Comparison of ENCODE assay signal across 8 cellular contexts in the genomic region with DNA sequence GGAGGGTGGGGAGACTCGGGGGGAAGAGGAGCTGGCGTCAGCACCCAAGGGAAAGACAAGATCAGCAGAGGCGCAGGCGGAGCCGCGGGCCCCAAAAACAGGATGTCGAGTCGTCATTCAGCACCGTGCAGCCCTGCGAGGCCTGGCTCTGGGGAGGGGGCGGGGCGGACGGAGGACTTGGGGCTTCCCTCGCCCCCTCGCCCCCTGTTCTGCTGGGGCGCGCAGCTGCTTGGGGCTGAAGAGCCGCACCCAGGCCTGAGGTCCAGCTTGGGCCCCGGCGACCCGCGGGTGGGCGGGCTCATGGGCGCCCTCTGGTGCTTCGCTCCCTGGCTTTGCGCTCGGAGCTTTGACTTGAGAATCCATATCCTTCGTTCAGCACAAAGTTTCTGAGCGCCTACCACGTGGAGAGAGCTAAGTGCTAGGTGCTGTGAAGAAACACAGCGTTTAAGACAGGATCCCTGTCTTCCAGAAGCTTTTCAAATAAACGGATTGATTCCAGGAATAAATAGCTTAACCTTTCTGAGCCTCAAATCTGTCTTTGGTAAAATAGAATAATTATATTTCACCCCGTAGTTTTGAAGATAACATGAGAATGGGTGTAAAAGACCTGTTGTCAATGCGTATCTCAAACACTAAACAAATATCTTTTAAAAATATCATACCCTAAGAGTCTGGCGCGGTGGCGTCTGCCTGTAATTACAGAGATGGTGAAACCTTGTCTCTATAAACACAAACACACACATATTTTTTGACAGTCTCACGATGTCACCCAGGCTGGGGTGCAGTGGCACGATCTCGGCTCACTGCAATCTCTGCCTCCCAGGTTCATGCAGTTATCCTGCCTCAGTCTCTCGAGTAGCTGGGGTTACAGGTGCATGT. TPM values are rescaled to one million over a fixed set of nuclear protein-coding genes. Genes with fewer than 3 reads are reported as not detected.
DNase-seq lines count a peak whose midpoint lies in the region; ATAC-seq, FAIRE-seq and TF ChIP-seq lines count a peak whose summit lies in the region.

No MANE protein-coding gene starts in this region.

- peak overlapping the region; percentile 96 for H3K27ac Mint-ChIP-seq in activated CD8-positive, alpha-beta memory T cell treated with anti-CD3 and anti-CD28 coated beads, Interleukin-2, amount 10 ng/mL, durations not matched to agents 7 days and 5 days

- TF ChIP-seq CTCF in D721Med (IDR thresholded peaks at IDR 0.05; ENCODE audit: insufficient read depth, missing control alignments), result peak; percentile 63
- TF ChIP-seq CTCF in endothelial cell of umbilical vein (IDR thresholded peaks at IDR 0.05; ENCODE audit: extremely low read depth in 1 of 2, insufficient read depth in 1 of 2, low read depth in 1 of 2, low read length in 2 of 2), result peak; percentile 72 to 95
- peak in 4 of 7 experiments; percentile 48 to 73 (median 66) for TF ChIP-seq CTCF in stomach (IDR thresholded peaks at IDR 0.05)

- peak overlapping the region; percentile 3 to 50 (median 31) for H3K4me3 ChIP-seq in endothelial cell of umbilical vein (replicated peaks in 1 of 3; ENCODE audit: insufficient read depth in 1 of 3, low read depth in 1 of 3, low read length in 3 of 3)
- peak overlapping the region; percentile 59 to 97 (median 78) for H3K4me3 ChIP-seq in stomach

- H2AFZ ChIP-seq in endothelial cell of umbilical vein (ENCODE audit: low read depth, low read length), result peak overlapping the region; percentile 76

- FAIRE-seq in D721Med (lab: Jason Lieb, UNC) (no peak), endothelial cell of umbilical vein (lab: Jason Lieb, UNC) (peak; percentile 92)

- no peaks in the 10 kb centered on the region for H3K27me3 Mint-ChIP-seq in activated CD8-positive, alpha-beta memory T cell treated with anti-CD3 and anti-CD28 coated beads, Interleukin-2, amount 10 ng/mL, durations not matched to agents 7 days and 5 days

- H3K27me3 ChIP-seq in endothelial cell of umbilical vein (ENCODE audit: control insufficient read depth in 2 of 2, insufficient read depth in 2 of 2, low read length in 2 of 2) (no peaks in the 10 kb centered on the region), stomach (no peaks in the 10 kb centered on the region)

- no peaks in the 10 kb centered on the region for H3K9me3 Mint-ChIP-seq in activated CD8-positive, alpha-beta memory T cell treated with anti-CD3 and anti-CD28 coated beads, Interleukin-2, amount 10 ng/mL, durations not matched to agents 7 days and 5 days (ENCODE audit: low read depth)

- BruUV-seq in endothelial cell of umbilical vein (replicated peaks; lab: Mats Ljungman, UMichigan), result TSS peak; percentile 74

- H3K36me3 ChIP-seq in endothelial cell of umbilical vein (ENCODE audit: control insufficient read depth in 2 of 2, extremely low read depth in 1 of 2, insufficient read depth in 2 of 2, low read length in 2 of 2) (no peaks in the 10 kb centered on the region), stomach (no peaks in the 10 kb centered on the region)

- dilution Hi-C loops in endothelial cell of umbilical vein (cut with MboI; ENCODE audit: extremely low pct_ligation_motif_present, low sequenced_read_pairs), result no loop called here

- no peak for DNase-seq in D721Med (ENCODE audit: insufficient read length, low spot score)
- peak; percentile 65 for DNase-seq in NCI-H774 (lab: John Stamatoyannopoulos, UW)
- peak; percentile 95 for DNase-seq in activated CD8-positive, alpha-beta memory T cell treated with anti-CD3 and anti-CD28 coated beads, Interleukin-2, amount 10 ng/mL, durations not matched to agents 7 days and 5 days
- DNase-seq in endothelial cell of umbilical vein (ENCODE audit: low read depth, low spot score), result peak; percentile 91
- DNase-seq in midbrain (lab: John Stamatoyannopoulos, UW), result peak; percentile 88
- DNase-seq in stomach, result peak; percentile 89

- no peaks in the 10 kb centered on the region for H3K9me3 ChIP-seq in endothelial cell of umbilical vein (replicated peaks; ENCODE audit: control insufficient read depth, insufficient read depth, low read length)
- H3K9me3 ChIP-seq in stomach, result no peaks in the 10 kb centered on the region

- TF ChIP-seq EP300 in stomach (IDR thresholded peaks at IDR 0.05), result no peak

- peak; percentile 18 for TF ChIP-seq POLR2A in endothelial cell of umbilical vein (IDR thresholded peaks at IDR 0.05; ENCODE audit: low read depth, low read length)
- TF ChIP-seq POLR2A in stomach (IDR thresholded peaks at IDR 0.05), result no peak

- WGBS in stomach, 5 donors, result 17 to 26% (median 18%) methylated on average over 26 to 41 of the region's 41 CpGs

- ATAC-seq in GM19455 (IDR thresholded peaks at IDR 0.05; ENCODE audit: unreplicated experiment) (peak; percentile 56), HG03565 (IDR thresholded peaks at IDR 0.05; ENCODE audit: unreplicated experiment) (peak; percentile 45)
- ATAC-seq in activated CD8-positive, alpha-beta memory T cell treated with anti-CD3 and anti-CD28 coated beads, Interleukin-2, amount 10 ng/mL, durations not matched to agents 7 days and 5 days, result peak; percentile 76

- H3K36me3 Mint-ChIP-seq in activated CD8-positive, alpha-beta memory T cell treated with anti-CD3 and anti-CD28 coated beads, Interleukin-2, amount 10 ng/mL, durations not matched to agents 7 days and 5 days, result peaks cover 23% of the 10 kb centered on the region

- peaks cover 37% of the 10 kb centered on the region for H3K79me2 ChIP-seq in endothelial cell of umbilical vein (ENCODE audit: control insufficient read depth, insufficient read depth, low read length)

- peak overlapping the region; percentile 50 for H3K9ac ChIP-seq in endothelial cell of umbilical vein (replicated peaks; ENCODE audit: extremely low read depth, insufficient read depth, low read length)

- H3K4me3 Mint-ChIP-seq in activated CD8-positive, alpha-beta memory T cell treated with anti-CD3 and anti-CD28 coated beads, Interleukin-2, amount 10 ng/mL, durations not matched to agents 7 days and 5 days, result peak overlapping the region; percentile 92

- H3K4me1 Mint-ChIP-seq in activated CD8-positive, alpha-beta memory T cell treated with anti-CD3 and anti-CD28 coated beads, Interleukin-2, amount 10 ng/mL, durations not matched to agents 7 days and 5 days, result peaks cover 42% of the 10 kb centered on the region

- peak overlapping the region; percentile 63 for H3K4me2 ChIP-seq in endothelial cell of umbilical vein (ENCODE audit: insufficient read depth, low read length)

- POLR2A ChIA-PET in endothelial cell of umbilical vein (lab: Charles Lee), result interaction anchor here (0.6 to 1.3 kb wide), 3 partner anchors 9 to 14 kb away, joined by 3 to 7 read pairs (median 3); a partner anchor contains a TSS

- H3K4me1 ChIP-seq in endothelial cell of umbilical vein (ENCODE audit: control insufficient read depth, extremely low read depth, insufficient read depth, low read length) (peaks cover 29% of the 10 kb centered on the region), stomach (peaks cover 31 to 45% (median 41%) of the 10 kb centered on the region in 4 donors)

- no peaks in the 10 kb centered on the region for H4K20me1 ChIP-seq in endothelial cell of umbilical vein (replicated peaks; ENCODE audit: control insufficient read depth, extremely low read depth, insufficient read depth, low read length)

- H3K27ac ChIP-seq in endothelial cell of umbilical vein (ENCODE audit: insufficient read depth, low read depth, low read length), result peak overlapping the region; percentile 55
- peak overlapping the region; percentile 98 to 99 (median 98) for H3K27ac ChIP-seq in stomach

- CTCF ChIA-PET in activated CD8-positive, alpha-beta memory T cell treated with anti-CD3 and anti-CD28 coated beads, Interleukin-2, amount 10 ng/mL, durations not matched to agents 7 days and 5 days (lab: Charles Lee), result interaction anchor here (0.6 to 17.3 kb wide), 36 partner anchors 9 to 463 kb away, joined by 3 to 311 read pairs (median 4); a partner anchor contains a TSS
- CTCF ChIA-PET in endothelial cell of umbilical vein (lab: Charles Lee), result interaction anchor here (0.6 to 5.5 kb wide), 36 partner anchors 8 to 388 kb away, joined by 3 to 88 read pairs (median 4); a partner anchor contains a TSS

- intact Hi-C loops in endothelial cell of umbilical vein (cut with micrococcal nuclease), result loop anchor here (1.0 kb wide), 5 partner anchors 13 to 253 kb away; a partner anchor contains a TSS
- intact Hi-C loops in stomach (cut with DNase I; ENCODE audit: low total_unique reads), result no loop called here

- no peaks in the 10 kb centered on the region for H3K9me1 ChIP-seq in endothelial cell of umbilical vein (replicated peaks; ENCODE audit: control insufficient read depth, extremely low read depth, insufficient read depth, low read length)

RNA-seq across cellular contexts. Expression of a gene that starts 0.9 kb away (rescaled TPM):
- 100 to 1,000 TPM; 154 to 163 TPM for total RNA-seq in activated CD8-positive, alpha-beta memory T cell treated with anti-CD3 and anti-CD28 coated beads, Interleukin-2, amount 10 ng/mL, durations not matched to agents 7 days and 5 days
- total RNA-seq in endothelial cell of umbilical vein, result 59.6 and 69.0 TPM in 2 replicates
- 119 and 155 TPM in 2 replicates for polyA plus RNA-seq in endothelial cell of umbilical vein
- polyA plus RNA-seq in endothelial cell of umbilical vein (2011; cell fraction: cytosol; rRNA removed), result 82.0 and 106 TPM in 2 replicates
- polyA plus RNA-seq in endothelial cell of umbilical vein (2011; cell fraction: nucleus; rRNA removed), result 26.6 and 28.3 TPM in 2 replicates
- polyA plus RNA-seq in endothelial cell of umbilical vein (2012), result 74.2 and 86.1 TPM in 2 replicates
- polyA minus RNA-seq in endothelial cell of umbilical vein, result 102 and 128 TPM in 2 replicates
- polyA minus RNA-seq in endothelial cell of umbilical vein (2011; cell fraction: cytosol; rRNA and poly(A)+ RNA removed), result 58.3 TPM
- polyA minus RNA-seq in endothelial cell of umbilical vein (2011; cell fraction: nucleus; rRNA and poly(A)+ RNA removed), result 23.6 and 25.4 TPM in 2 replicates
- 100 to 1,000 TPM in 1 of 5 donors, 10 to 100 TPM in 3, 1 to 10 TPM in 1; 5.9 to 101 (median 26.7) TPM for total RNA-seq in stomach
- 10 to 100 TPM; 39.8 to 55.5 (median 50.9) TPM for polyA plus RNA-seq in stomach

RNA-seq across cellular contexts. Expression of a gene that starts 13.8 kb away (rescaled TPM):
- 100 to 1,000 TPM in 1 of 2 experiments, 10 to 100 TPM in 1; 83.5 to 104 TPM for total RNA-seq in activated CD8-positive, alpha-beta memory T cell treated with anti-CD3 and anti-CD28 coated beads, Interleukin-2, amount 10 ng/mL, durations not matched to agents 7 days and 5 days
- total RNA-seq in endothelial cell of umbilical vein (30.9 and 32.7 TPM in 2 replicates), stomach (10 to 100 TPM; 21.4 to 70.7 (median 49.8) TPM)
- polyA plus RNA-seq in endothelial cell of umbilical vein (33.4 and 34.2 TPM in 2 replicates), stomach (10 to 100 TPM in 1 of 3 donors, 1 to 10 TPM in 2; 8.7 to 17.1 (median 9.8) TPM)
- polyA plus RNA-seq in endothelial cell of umbilical vein (2011; cell fraction: cytosol; rRNA removed), result 21.5 and 23.9 TPM in 2 replicates
- polyA plus RNA-seq in endothelial cell of umbilical vein (2011; cell fraction: nucleus; rRNA removed), result 37.3 and 43.2 TPM in 2 replicates
- 35.8 and 44.4 TPM in 2 replicates for polyA plus RNA-seq in endothelial cell of umbilical vein (2012)
- polyA minus RNA-seq in endothelial cell of umbilical vein, result 82.2 and 113 TPM in 2 replicates
- 20.8 TPM for polyA minus RNA-seq in endothelial cell of umbilical vein (2011; cell fraction: cytosol; rRNA and poly(A)+ RNA removed)
- polyA minus RNA-seq in endothelial cell of umbilical vein (2011; cell fraction: nucleus; rRNA and poly(A)+ RNA removed), result 33.8 and 38.6 TPM in 2 replicates

RNA-seq across cellular contexts. Expression of a gene that starts 33.3 kb away (rescaled TPM):
- total RNA-seq in activated CD8-positive, alpha-beta memory T cell treated with anti-CD3 and anti-CD28 coated beads, Interleukin-2, amount 10 ng/mL, durations not matched to agents 7 days and 5 days, result 10 to 100 TPM; 22.7 to 23.5 TPM
- total RNA-seq in endothelial cell of umbilical vein, result 18.3 and 18.5 TPM in 2 replicates
- polyA plus RNA-seq in endothelial cell of umbilical vein, result 34.1 and 39.3 TPM in 2 replicates
- polyA plus RNA-seq in endothelial cell of umbilical vein (2011; cell fraction: cytosol; rRNA removed), result 24.9 and 29.0 TPM in 2 replicates
- 51.5 and 52.9 TPM in 2 replicates for polyA plus RNA-seq in endothelial cell of umbilical vein (2011; cell fraction: nucleus; rRNA removed)
- polyA plus RNA-seq in endothelial cell of umbilical vein (2012), result 19.8 and 26.5 TPM in 2 replicates
- polyA minus RNA-seq in endothelial cell of umbilical vein, result 32.4 and 37.3 TPM in 2 replicates
- 26.5 TPM for polyA minus RNA-seq in endothelial cell of umbilical vein (2011; cell fraction: cytosol; rRNA and poly(A)+ RNA removed)
- polyA minus RNA-seq in endothelial cell of umbilical vein (2011; cell fraction: nucleus; rRNA and poly(A)+ RNA removed), result 11.8 and 16.1 TPM in 2 replicates
- total RNA-seq in stomach, result 10 to 100 TPM in 4 of 5 donors, 1 to 10 TPM in 1; 4.7 to 18.3 (median 13.6) TPM
- 10 to 100 TPM in 2 of 3 donors, 1 to 10 TPM in 1; 8.7 to 23.8 (median 11.8) TPM for polyA plus RNA-seq in stomach

RNA-seq across cellular contexts. Expression of a gene that starts 44.3 kb away (rescaled TPM):
- total RNA-seq in activated CD8-positive, alpha-beta memory T cell treated with anti-CD3 and anti-CD28 coated beads, Interleukin-2, amount 10 ng/mL, durations not matched to agents 7 days and 5 days, result 100 to 1,000 TPM; 106 to 108 TPM
- total RNA-seq in endothelial cell of umbilical vein (80.8 and 92.7 TPM in 2 replicates), stomach (100 to 1,000 TPM in 1 of 5 donors, 10 to 100 TPM in 4; 43.3 to 132 (median 74.3) TPM)
- polyA plus RNA-seq in endothelial cell of umbilical vein (169 and 178 TPM in 2 replicates), stomach (10 to 100 TPM; 16.2 to 17.6 (median 16.6) TPM)
- polyA plus RNA-seq in endothelial cell of umbilical vein (2011; cell fraction: cytosol; rRNA removed), result 103 and 110 TPM in 2 replicates
- polyA plus RNA-seq in endothelial cell of umbilical vein (2011; cell fraction: nucleus; rRNA removed), result 198 and 214 TPM in 2 replicates
- polyA plus RNA-seq in endothelial cell of umbilical vein (2012), result 57.6 and 77.5 TPM in 2 replicates
- polyA minus RNA-seq in endothelial cell of umbilical vein, result 234 and 250 TPM in 2 replicates
- polyA minus RNA-seq in endothelial cell of umbilical vein (2011; cell fraction: cytosol; rRNA and poly(A)+ RNA removed), result 204 TPM
- 119 and 201 TPM in 2 replicates for polyA minus RNA-seq in endothelial cell of umbilical vein (2011; cell fraction: nucleus; rRNA and poly(A)+ RNA removed)
